Comparison of ENCODE assay signal across 15 cellular contexts in genomic region chr14:40599726-40600125, GRCh38.
"Had no signal": no experiment of that assay in that cellular context is flagged by ENCODE, and none has a peak within 500 bp of the region (broad histone marks: within the 10 kb centered on the region; RNA-seq: fewer than 3 reads in every experiment).

No MANE protein-coding gene starts in this region.

- H3K4me1 ChIP-seq: suprapubic skin had no signal

- H3K27me3 ChIP-seq: suprapubic skin had no signal

- H3K9me3 ChIP-seq: suprapubic skin had no signal

- ATAC-seq: activated CD4-positive, alpha-beta T cell treated with anti-CD3 and anti-CD28 coated beads for 36 hours; activated CD8-positive, alpha-beta T cell treated with anti-CD3 and anti-CD28 coated beads for 36 hours; left lobe of liver; mucosa of descending colon; naive thymus-derived CD8-positive, alpha-beta T cell; sciatic nerve had no signal

- H3K4me3 ChIP-seq: coronary artery, mucosa of descending colon, suprapubic skin had no signal

- H3K36me3 ChIP-seq: suprapubic skin, WERI-Rb-1 had no signal

- H3K27ac ChIP-seq: coronary artery, suprapubic skin, WERI-Rb-1 had no signal

- DNase-seq: activated CD4-positive, alpha-beta T cell treated with anti-CD3 and anti-CD28 coated beads for 36 hours; activated CD8-positive, alpha-beta memory T cell treated with anti-CD3 and anti-CD28 coated beads, Interleukin-2, amount 50 U/mL, for 48 hours; activated CD8-positive, alpha-beta T cell treated with anti-CD3 and anti-CD28 coated beads for 36 hours; effector CD4-positive, alpha-beta T cell; glutamatergic neuron; immature natural killer cell; mucosa of descending colon; naive thymus-derived CD8-positive, alpha-beta T cell; stimulated activated naive CD4-positive, alpha-beta T cell treated with Interleukin-2 at 50 U/mL for 16 hours; T1000; WERI-Rb-1 had no signal
